ENCODE assay signal across 8 cellular contexts in the genomic region with DNA sequence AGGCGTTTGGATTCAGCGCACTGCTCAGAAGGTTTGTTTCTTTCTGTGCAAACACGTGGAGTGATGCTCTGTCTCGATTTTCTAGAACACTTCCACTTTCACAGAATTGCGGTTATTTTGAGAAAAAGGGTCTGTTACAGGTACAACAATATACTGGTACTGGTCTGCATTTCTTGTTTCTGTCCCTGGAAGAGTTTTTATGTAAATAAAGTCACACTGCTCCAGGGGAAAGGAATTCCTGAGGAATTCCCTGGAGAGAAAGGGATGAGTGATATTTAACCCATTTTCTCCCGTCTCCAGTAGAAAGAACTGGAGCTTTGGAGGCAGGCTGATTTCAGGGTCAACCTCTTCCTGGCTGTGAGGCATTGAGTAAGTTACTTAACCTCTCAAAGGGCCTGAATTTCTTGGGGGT. TPM values are rescaled to one million over a fixed set of nuclear protein-coding genes. Genes with fewer than 3 reads are reported as not detected.
A peak's percentile ranks its signal among the peaks of the same experiment; 100 is the strongest.
DNase-seq lines count a peak whose midpoint lies in the region; ATAC-seq and TF ChIP-seq lines count a peak whose summit lies in the region.

No MANE protein-coding gene starts in this region.

- H3K4me3 Mint-ChIP-seq in Caco-2 (ENCODE audit: unreplicated experiment) (peak overlapping the region; percentile 61), H9 (peak overlapping the region; percentile 31 to 64), WTC11 (peak overlapping the region; percentile 58)

- H2BK15ac ChIP-seq in H9 (ENCODE audit: low read depth, low read length) (no peak overlapping the region), mesendoderm (replicated peaks; ENCODE audit: low read depth) (peak overlapping the region; percentile 80)

- H4K8ac ChIP-seq in H9 (replicated peaks; ENCODE audit: insufficient read length, low read depth, low read length) (no peak overlapping the region), mesendoderm (ENCODE audit: low read depth, low read length) (peak overlapping the region; percentile 29)

- DNase-seq in Caco-2, result no peak
- peak; percentile 60 for DNase-seq in H9
- DNase-seq in WTC11 (ENCODE audit: low spot score), result no peak
- DNase-seq in mesendoderm, result peak; percentile 94
- DNase-seq in AG20443 (ENCODE audit: low spot score), result no peak
- DNase-seq in HK-2 (ENCODE audit: unreplicated experiment), result no peak
- DNase-seq in NCI-H1048 (lab: John Stamatoyannopoulos, UW), result no peak
- no peak for DNase-seq in T-helper 9 cell

- peak; percentile 35 for ATAC-seq in WTC11

- H2BK5ac ChIP-seq in H9 (ENCODE audit: insufficient read length, low read length) (peak overlapping the region; percentile 83), mesendoderm (ENCODE audit: low read length) (peak overlapping the region; percentile 91)

- intact Hi-C loops in Caco-2 (cut with micrococcal nuclease; ENCODE audit: unreplicated experiment), result loop anchor here (2.0 kb wide), 1 partner anchor 16 kb away; no protein-coding TSS in a partner anchor

- peaks cover 30% of the 10 kb centered on the region for H3K4me1 ChIP-seq in Caco-2
- H3K4me1 ChIP-seq in H9 (ENCODE audit: insufficient read depth, low read length), result peaks cover 7% of the 10 kb centered on the region; the same call in 1 of the 2 replicates
- peaks cover 2% of the 10 kb centered on the region for H3K4me1 ChIP-seq in mesendoderm (ENCODE audit: control insufficient read depth, low read depth, low read length)

- peak overlapping the region; percentile 60 for H4K91ac ChIP-seq in H9 (ENCODE audit: insufficient read length, low read depth, low read length)

- TF ChIP-seq CTCF in Caco-2 (IDR thresholded peaks at IDR 0.05; ENCODE audit: insufficient read depth in 1 of 2, low read depth in 1 of 2, low read length in 1 of 2, severe bottlenecking in 1 of 2, unreplicated experiment in 1 of 2) (no peak), H9 (conservative IDR thresholded peaks at IDR 0.05) (no peak), WTC11 (IDR thresholded peaks at IDR 0.05) (no peak)

- peaks cover 4% of the 10 kb centered on the region for H3K23me2 ChIP-seq in H9 (ENCODE audit: insufficient read length, low read depth, low read length, poor library complexity, severe bottlenecking)

- peak overlapping the region; percentile 93 for H4K5ac ChIP-seq in H9 (ENCODE audit: insufficient read length, low read depth, low read length)
- H4K5ac ChIP-seq in mesendoderm (ENCODE audit: low read length), result no peak overlapping the region

- no TSS peak for BruUV-seq in Caco-2 (replicated peaks; lab: Mats Ljungman, UMichigan)

- H3K14ac ChIP-seq in H9 (ENCODE audit: insufficient read depth, low read length), result peak overlapping the region; percentile 72; the same call in 1 of the 2 replicates

- H4K20me1 ChIP-seq in H9 (ENCODE audit: control insufficient read depth, insufficient read depth, insufficient read length), result no peaks in the 10 kb centered on the region

- no peak overlapping the region for H2AFZ ChIP-seq in H9 (ENCODE audit: low read length)

- no peaks in the 10 kb centered on the region for H3K9me3 Mint-ChIP-seq in Caco-2 (ENCODE audit: unreplicated experiment)
- peaks cover 0 to under 1% of the 10 kb centered on the region in 2 experiments; a peak in 3 of 5 replicates for H3K9me3 Mint-ChIP-seq in H9
- H3K9me3 Mint-ChIP-seq in WTC11, result no peaks in the 10 kb centered on the region

- peak overlapping the region; percentile 86 for H3K27ac Mint-ChIP-seq in Caco-2 (ENCODE audit: unreplicated experiment)
- H3K27ac Mint-ChIP-seq in H9, result peak overlapping the region; percentile 92 to 98 (median 97)
- peak overlapping the region; percentile 100 for H3K27ac Mint-ChIP-seq in WTC11

- H3K4me1 Mint-ChIP-seq in Caco-2 (ENCODE audit: low read depth, unreplicated experiment), result peaks cover 31% of the 10 kb centered on the region
- H3K4me1 Mint-ChIP-seq in H9, result peaks cover 46 to 49% of the 10 kb centered on the region in 2 experiments
- H3K4me1 Mint-ChIP-seq in WTC11, result peaks cover 62% of the 10 kb centered on the region

- H3K27me3 ChIP-seq in Caco-2 (replicated peaks; ENCODE audit: control insufficient read depth, insufficient read depth, low read length) (no peaks in the 10 kb centered on the region), H9 (ENCODE audit: insufficient read depth, low read length) (no peaks in the 10 kb centered on the region), mesendoderm (ENCODE audit: insufficient read depth, low read length, poor library complexity) (no peaks in the 10 kb centered on the region)

- H2AK5ac ChIP-seq in H9 (ENCODE audit: insufficient read length, low read length), result peak overlapping the region; percentile 65
- peak overlapping the region; percentile 50 for H2AK5ac ChIP-seq in mesendoderm (ENCODE audit: low read length)

- H3K4me2 ChIP-seq in H9 (ENCODE audit: insufficient read depth, insufficient read length, low read length) (peak overlapping the region; percentile 58), mesendoderm (ENCODE audit: low read length) (peak overlapping the region; percentile 52)

- CTCF ChIA-PET in Caco-2 (lab: Charles Lee), result interaction anchor here (0.8 kb wide), 1 partner anchor 73 kb away, joined by 4 read pairs; a partner anchor contains a TSS
- CTCF ChIA-PET in WTC11 (lab: Charles Lee), result interaction anchor here (0.7 to 3.1 kb wide), 8 partner anchors 12 to 376 kb away, joined by 3 to 19 read pairs (median 6); a partner anchor contains a TSS

- H2BK120ac ChIP-seq in H9 (ENCODE audit: low read depth, low read length, poor library complexity, severe bottlenecking) (peak overlapping the region; percentile 53), mesendoderm (ENCODE audit: low read depth, low read length) (peak overlapping the region; percentile 95)

- H3K36me3 ChIP-seq in Caco-2 (ENCODE audit: control insufficient read depth, insufficient read depth, low read length) (no peaks in the 10 kb centered on the region), mesendoderm (ENCODE audit: control insufficient read depth, insufficient read depth, low read length) (no peaks in the 10 kb centered on the region)

- peak overlapping the region; percentile 88 for H2BK12ac ChIP-seq in H9 (ENCODE audit: insufficient read length, low read depth, low read length)

- H3K9ac ChIP-seq in H9 (ENCODE audit: extremely low read depth, insufficient read length, low read length), result peak overlapping the region; percentile 46
- H3K9ac ChIP-seq in mesendoderm (ENCODE audit: low read length), result peak overlapping the region; percentile 64

- H3K4ac ChIP-seq in H9 (ENCODE audit: low read depth, low read length) (no peak overlapping the region; the same call in 1 of the 2 replicates), mesendoderm (ENCODE audit: low read depth, low read length) (peak overlapping the region; percentile 81)

- WGBS in H9 (ENCODE audit: extremely low coverage, insufficient read length, low lambda C conversion rate), result no CpG with 5 or more reads among the region's 6 CpGs
- no CpG with 5 or more reads among the region's 6 CpGs for WGBS in mesendoderm (ENCODE audit: extremely low coverage, insufficient coverage, low lambda C conversion rate)

- H3K4me3 ChIP-seq in Caco-2 (ENCODE audit: low read depth, low read length), result no peak overlapping the region
- no peak overlapping the region for H3K4me3 ChIP-seq in mesendoderm (ENCODE audit: low read length)

- H3T11ph ChIP-seq in H9 (ENCODE audit: low read length), result peak overlapping the region; percentile 55

- H3K56ac ChIP-seq in H9 (ENCODE audit: insufficient read length, low read depth, low read length) (peak overlapping the region; percentile 39), mesendoderm (ENCODE audit: low read length) (peak overlapping the region; percentile 86)

- H3K23ac ChIP-seq in H9 (ENCODE audit: insufficient read length, low read depth, low read length), result no peak overlapping the region
- no peak overlapping the region for H3K23ac ChIP-seq in mesendoderm (ENCODE audit: low read length)

- H3K79me1 ChIP-seq in H9 (ENCODE audit: insufficient read depth, low read depth, low read length, poor library complexity, severe bottlenecking) (no peaks in the 10 kb centered on the region), mesendoderm (ENCODE audit: low read length) (no peaks in the 10 kb centered on the region)

- POLR2A ChIA-PET in Caco-2 (lab: Charles Lee), result interaction anchor here (0.6 to 0.7 kb wide), 2 partner anchors 73 to 74 kb away, joined by 6 to 7 read pairs; a partner anchor contains a TSS
- POLR2A ChIA-PET in WTC11 (lab: Charles Lee), result interaction anchor here (0.8 to 3.0 kb wide), 5 partner anchors 10 to 73 kb away, joined by 3 to 24 read pairs (median 3); a partner anchor contains a TSS

- H3K27me3 Mint-ChIP-seq in Caco-2 (ENCODE audit: insufficient read depth, unreplicated experiment), result no peaks in the 10 kb centered on the region
- H3K27me3 Mint-ChIP-seq in H9 (ENCODE audit: low read depth), result no peaks in the 10 kb centered on the region
- H3K27me3 Mint-ChIP-seq in WTC11 (ENCODE audit: low read depth), result no peaks in the 10 kb centered on the region

- H2BK20ac ChIP-seq in H9 (ENCODE audit: low read depth, low read length, poor library complexity, severe bottlenecking), result no peak overlapping the region

- H3K18ac ChIP-seq in H9 (ENCODE audit: insufficient read length, low read depth, low read length), result peak overlapping the region; percentile 85
- H3K18ac ChIP-seq in mesendoderm (ENCODE audit: low read length), result peak overlapping the region; percentile 89

- no peaks in the 10 kb centered on the region for H3K79me2 ChIP-seq in H9 (ENCODE audit: insufficient read depth, low read length)
- H3K79me2 ChIP-seq in mesendoderm (ENCODE audit: control insufficient read depth, insufficient read depth, low read length), result no peaks in the 10 kb centered on the region

- H3K27ac ChIP-seq in H9 (ENCODE audit: insufficient read length, low read depth, low read length), result peak overlapping the region; percentile 99
- H3K27ac ChIP-seq in mesendoderm (ENCODE audit: low read depth, low read length), result peak overlapping the region; percentile 98

- H3K36me3 Mint-ChIP-seq in Caco-2 (ENCODE audit: insufficient read depth, unreplicated experiment) (peaks cover 16% of the 10 kb centered on the region), H9 (ENCODE audit: insufficient read depth in 1 of 3, low read depth in 3 of 3) (peaks cover 0 to 4% (median 0%) of the 10 kb centered on the region in 3 experiments; a peak in 5 of 7 replicates), WTC11 (peaks cover 14% of the 10 kb centered on the region)

- no peaks in the 10 kb centered on the region for H3K9me3 ChIP-seq in Caco-2
- H3K9me3 ChIP-seq in H9 (ENCODE audit: control insufficient read depth, low read depth, low read length), result no peaks in the 10 kb centered on the region

RNA-seq across cellular contexts. Expression of a gene that starts 16.2 kb away (rescaled TPM):
- total RNA-seq in Caco-2 (2022) (47.4 and 52.7 TPM in 2 replicates), H9 (2021) (55.7 and 57.6 TPM in 2 replicates), WTC11 (2021) (77.2 to 83.4 TPM (median 79.0 TPM) in 3 replicates)
- 57.3 TPM for polyA plus RNA-seq in mesendoderm (2013, experiment 1 of 2)
- polyA plus RNA-seq in mesendoderm (2013, experiment 2 of 2), result 58.1 TPM

RNA-seq across cellular contexts. Expression of a gene that starts 48.0 kb away (rescaled TPM):
- total RNA-seq in Caco-2 (2022) (not detected in 2 replicates), H9 (2021) (not detected in 2 replicates), WTC11 (2021) (0.48 TPM in 1 of 3 replicates, not detected in the others)
- polyA plus RNA-seq in mesendoderm (2013, experiment 1 of 2), result 1.9 TPM
- 2.6 TPM for polyA plus RNA-seq in mesendoderm (2013, experiment 2 of 2)

RNA-seq across cellular contexts. Expression of a gene that starts 52.8 kb away (rescaled TPM):
- total RNA-seq in Caco-2 (2022) (not detected in 2 replicates), H9 (2021) (not detected in 2 replicates), WTC11 (2021) (not detected in 3 replicates)
- not detected for polyA plus RNA-seq in mesendoderm (2013, experiment 1 of 2)
- not detected for polyA plus RNA-seq in mesendoderm (2013, experiment 2 of 2)

RNA-seq across cellular contexts. Expression of a gene that starts 55.7 kb away (rescaled TPM):
- total RNA-seq in Caco-2 (2022) (not detected in 2 replicates), H9 (2021) (not detected in 2 replicates), WTC11 (2021) (not detected in 3 replicates)
- polyA plus RNA-seq in mesendoderm (2013, experiment 1 of 2), result not detected
- not detected for polyA plus RNA-seq in mesendoderm (2013, experiment 2 of 2)

RNA-seq across cellular contexts. Expression of a gene that starts 60.0 kb away (rescaled TPM):
- not detected in 2 replicates for total RNA-seq in Caco-2 (2022)
- not detected in 2 replicates for total RNA-seq in H9 (2021)
- total RNA-seq in WTC11 (2021), result not detected in 3 replicates
- not detected for polyA plus RNA-seq in mesendoderm (2013, experiment 1 of 2)
- polyA plus RNA-seq in mesendoderm (2013, experiment 2 of 2), result not detected

Comparison
In these comparisons a context has a peak if more than half of its experiments do, and no peak if none do; other contexts are left out.
1. DNase-seq: peak in H9 (single experiment) and mesendoderm (single experiment); none in Caco-2 (0 of 2), WTC11 (single experiment), AG20443 (single experiment), HK-2 (single experiment), NCI-H1048 (single experiment) and T-helper 9 cell (single experiment).
2. Peak in every context shown above with its lines, with median percentiles within 50 percentile points of each other: H3K27ac Mint-ChIP-seq and H3K4me3 Mint-ChIP-seq.